In the genomic region with DNA sequence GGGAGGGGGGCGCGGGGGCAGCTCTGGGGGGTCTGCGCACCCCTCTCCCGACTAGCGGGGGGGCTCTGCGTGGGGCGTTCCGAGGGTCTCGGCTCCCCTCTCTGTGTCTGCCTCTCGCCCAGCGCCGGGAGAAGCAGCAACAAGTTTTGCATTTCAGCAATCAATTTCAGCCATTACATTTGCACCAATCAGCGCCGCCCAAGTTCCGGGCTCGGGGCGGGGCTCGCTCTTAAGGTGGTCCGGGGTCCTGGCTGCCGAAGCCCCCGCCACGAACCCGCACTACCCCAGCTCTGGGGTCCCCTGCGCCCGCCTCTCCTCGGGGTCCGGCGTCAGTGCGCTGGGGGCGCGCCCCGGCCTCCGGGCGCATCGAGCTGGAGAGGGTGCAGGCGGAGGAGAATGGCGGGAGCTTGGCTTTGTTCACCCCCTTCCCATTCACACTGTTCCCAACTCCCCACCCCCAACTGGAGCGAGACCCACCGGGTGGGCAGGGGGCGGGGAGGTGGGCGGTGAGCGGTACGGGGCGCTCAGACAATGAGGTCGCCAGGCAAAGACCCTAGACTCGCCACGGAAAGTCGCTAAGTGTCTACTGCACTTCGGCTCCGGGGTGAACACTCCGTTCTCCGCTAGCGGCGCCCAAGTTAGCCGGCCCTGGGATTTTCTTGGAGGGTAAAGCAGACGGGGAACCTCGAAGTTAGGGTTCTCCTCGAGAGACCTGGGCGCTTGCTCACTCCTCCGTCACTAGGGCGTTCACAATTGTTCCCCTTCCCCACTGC, we compare ENCODE assay signal across 8 cellular contexts. TPM values are rescaled to one million over a fixed set of nuclear protein-coding genes. Genes with fewer than 3 reads are reported as not detected.
DNase-seq lines count a peak whose midpoint lies in the region; ATAC-seq and TF ChIP-seq lines count a peak whose summit lies in the region.

Gene MN1 (minus strand): TSS at position 141 of the 773 bp plus-strand sequence. CDS start 1,213 bp downstream, outside the sequence.

- H3K4me3 ChIP-seq in GM23248 (peak within 1 kb of the TSS; percentile 85), prostate gland (peak within 1 kb of the TSS; percentile 59)

- H3K4me2 ChIP-seq in GM23248 (ENCODE audit: unreplicated experiment), result peak within 1 kb of the TSS; percentile 85

- TF ChIP-seq CTCF in prostate gland (IDR thresholded peaks at IDR 0.05), result no peak

- no peaks in the 10 kb centered on the region for H4K20me1 ChIP-seq in GM23248 (ENCODE audit: insufficient read depth)

- intact Hi-C loops in prostate gland (cut with DNase I), result loop anchor here (5.0 to 10.0 kb wide), 4 partner anchors 150 to 1127 kb away; no protein-coding TSS in a partner anchor

- 1 to 2% methylated on average over 40 to 59 of the region's 61 CpGs for WGBS in GM23248 (ENCODE audit: low coverage in 1 of 2, low lambda C conversion rate in 2 of 2, missing lambda C conversion rate in 2 of 2), 2 experiments
- under 1% methylated on average over 48 of the region's 61 CpGs for WGBS in prostate gland

- H3K9me3 ChIP-seq in GM23248 (ENCODE audit: low read depth) (no peaks in the 10 kb centered on the region), prostate gland (no peaks in the 10 kb centered on the region)

- TF ChIP-seq POLR2A in prostate gland (IDR thresholded peaks at IDR 0.05), result no peak

- H3K36me3 ChIP-seq in GM23248 (ENCODE audit: low read depth) (no peaks in the 10 kb centered on the region; the same call in 1 of the 2 replicates), prostate gland (no peaks in the 10 kb centered on the region)

- in situ Hi-C loops in GM23248 (cut with MboI), result loop anchor here (10.0 to 25.0 kb wide), 3 partner anchors 397 to 1047 kb away; no protein-coding TSS in a partner anchor

- no peaks in the 10 kb centered on the region for H3K4me1 ChIP-seq in GM23248 (ENCODE audit: insufficient read depth)
- H3K4me1 ChIP-seq in prostate gland (replicated peaks), result peaks cover 12% of the 10 kb centered on the region

- peak within 1 kb of the TSS; percentile 56 for H3K27ac ChIP-seq in GM23248
- H3K27ac ChIP-seq in prostate gland, result peak within 1 kb of the TSS; percentile 57 to 75

- H2AFZ ChIP-seq in GM23248, result peak within 1 kb of the TSS; percentile 82

- DNase-seq in GM23248 (peak; percentile 79), astrocyte of the hippocampus (ENCODE audit: low read depth, low spot score) (peak; percentile 87), hippocampal formation (lab: John Stamatoyannopoulos, UW) (peak; percentile 47 to 58), prostate gland (ENCODE audit: low spot score) (no peak), NCI-H2107 (lab: John Stamatoyannopoulos, UW) (no peak)

- H3K27me3 ChIP-seq in GM23248 (replicated peaks; ENCODE audit: insufficient read depth) (no peaks in the 10 kb centered on the region), prostate gland (replicated peaks; ENCODE audit: insufficient read depth) (no peaks in the 10 kb centered on the region)

- H3K79me2 ChIP-seq in GM23248 (ENCODE audit: insufficient read depth), result peaks cover 40% of the 10 kb centered on the region

- H3F3A ChIP-seq in GM23248 (ENCODE audit: insufficient read depth), result no peaks in the 10 kb centered on the region

- H3K9me2 ChIP-seq in GM23248 (ENCODE audit: insufficient read depth), result no peaks in the 10 kb centered on the region

- H3K9ac ChIP-seq in GM23248, result peak within 1 kb of the TSS; percentile 85

- ATAC-seq in SK-N-SH treated with all-trans-retinoic acid at 6 μM for 48 hours (peak; percentile 68), HG03039 (IDR thresholded peaks at IDR 0.05; ENCODE audit: unreplicated experiment) (no peak), GM18867 (IDR thresholded peaks at IDR 0.05; ENCODE audit: unreplicated experiment) (no peak)

TF ChIP-seq in SK-N-SH treated with all-trans-retinoic acid at 6 μM for 48 hours, 23 proteins besides CTCF, POLR2A, EP300 and RAD21:
- TF ChIP-seq ESRRG (CRISPR knock-in tag; IDR thresholded peaks at IDR 0.05) (no peak), CSDC2 (CRISPR knock-in tag; IDR thresholded peaks at IDR 0.05) (no peak)
- TF ChIP-seq, protein P1, sequence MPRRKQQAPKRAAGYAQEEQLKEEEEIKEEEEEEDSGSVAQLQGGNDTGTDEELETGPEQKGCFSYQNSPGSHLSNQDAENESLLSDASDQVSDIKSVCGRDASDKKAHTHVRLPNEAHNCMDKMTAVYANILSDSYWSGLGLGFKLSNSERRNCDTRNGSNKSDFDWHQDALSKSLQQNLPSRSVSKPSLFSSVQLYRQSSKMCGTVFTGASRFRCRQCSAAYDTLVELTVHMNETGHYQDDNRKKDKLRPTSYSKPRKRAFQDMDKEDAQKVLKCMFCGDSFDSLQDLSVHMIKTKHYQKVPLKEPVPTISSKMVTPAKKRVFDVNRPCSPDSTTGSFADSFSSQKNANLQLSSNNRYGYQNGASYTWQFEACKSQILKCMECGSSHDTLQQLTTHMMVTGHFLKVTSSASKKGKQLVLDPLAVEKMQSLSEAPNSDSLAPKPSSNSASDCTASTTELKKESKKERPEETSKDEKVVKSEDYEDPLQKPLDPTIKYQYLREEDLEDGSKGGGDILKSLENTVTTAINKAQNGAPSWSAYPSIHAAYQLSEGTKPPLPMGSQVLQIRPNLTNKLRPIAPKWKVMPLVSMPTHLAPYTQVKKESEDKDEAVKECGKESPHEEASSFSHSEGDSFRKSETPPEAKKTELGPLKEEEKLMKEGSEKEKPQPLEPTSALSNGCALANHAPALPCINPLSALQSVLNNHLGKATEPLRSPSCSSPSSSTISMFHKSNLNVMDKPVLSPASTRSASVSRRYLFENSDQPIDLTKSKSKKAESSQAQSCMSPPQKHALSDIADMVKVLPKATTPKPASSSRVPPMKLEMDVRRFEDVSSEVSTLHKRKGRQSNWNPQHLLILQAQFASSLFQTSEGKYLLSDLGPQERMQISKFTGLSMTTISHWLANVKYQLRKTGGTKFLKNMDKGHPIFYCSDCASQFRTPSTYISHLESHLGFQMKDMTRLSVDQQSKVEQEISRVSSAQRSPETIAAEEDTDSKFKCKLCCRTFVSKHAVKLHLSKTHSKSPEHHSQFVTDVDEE (CRISPR knock-in tag; IDR thresholded peaks at IDR 0.05), result 0 out of 2 replicates have a peak, but pooled peaks have one; percentile 29

RNA-seq across cellular contexts. Expression of gene MN1, which starts in this region (rescaled TPM):
- 24.8 and 25.9 TPM in 2 replicates for total RNA-seq in GM23248 (2014; rRNA removed; shearing (Covaris generic))
- 4.2 and 4.4 TPM in 2 replicates for polyA plus RNA-seq in GM23248 (2016; fragmentation: Nextera tagmentation; extraction: Ambion mirVana)
- 1 to 10 TPM; 5.5 to 5.8 TPM for total RNA-seq in prostate gland

Comparison
In these comparisons a context has a peak if more than half of its experiments do, and no peak if none do; other contexts are left out.
1. DNase-seq: peak in GM23248 (single experiment), astrocyte of the hippocampus (single experiment) and hippocampal formation (2 of 2); none in prostate gland (single experiment) and NCI-H2107 (single experiment).